Comparison of ENCODE assay signal across 8 cellular contexts in genomic region chr10:132397671-132398565, GRCh38. TPM values are rescaled to one million over a fixed set of nuclear protein-coding genes. Genes with fewer than 3 reads are reported as not detected.
A peak's percentile ranks its signal among the peaks of the same experiment; 100 is the strongest.
DNase-seq lines count a peak whose midpoint lies in the region; ATAC-seq and TF ChIP-seq lines count a peak whose summit lies in the region.

No MANE protein-coding gene starts in this region.

- peaks cover 9% of the 10 kb centered on the region for H3K4me1 Mint-ChIP-seq in activated CD4-positive, alpha-beta T cell treated with anti-CD3 and anti-CD28 coated beads, Interleukin-2, amount 10 ng/mL, durations not matched to agents 24 days and 14 days

- H3K4me3 Mint-ChIP-seq in activated CD4-positive, alpha-beta T cell treated with anti-CD3 and anti-CD28 coated beads, Interleukin-2, amount 10 ng/mL, durations not matched to agents 24 days and 14 days, result peak overlapping the region; percentile 85

- intact Hi-C loops in activated CD4-positive, alpha-beta T cell treated with anti-CD3 and anti-CD28 coated beads, Interleukin-2, amount 10 ng/mL, durations not matched to agents 24 days and 14 days (cut with micrococcal nuclease), result loop anchor here (2.0 to 10.0 kb wide), 2 partner anchors 49 to 137 kb away; partner anchors contain the start of gene INPP5A

- POLR2A ChIA-PET in AG04449 (lab: Yijun Ruan, JAX), result interaction anchor here (1.3 kb wide), 1 partner anchor 14 kb away, joined by 4 read pairs; no protein-coding TSS in a partner anchor

- no peak for TF ChIP-seq CTCF in AG04449 (IDR thresholded peaks at IDR 0.05; ENCODE audit: insufficient read depth, low read length, missing control alignments)

- H3K27ac Mint-ChIP-seq in activated CD4-positive, alpha-beta T cell treated with anti-CD3 and anti-CD28 coated beads, Interleukin-2, amount 10 ng/mL, durations not matched to agents 24 days and 14 days, result peak overlapping the region; percentile 84

- peak; percentile 18 for ATAC-seq in GM18868 (IDR thresholded peaks at IDR 0.05; ENCODE audit: unreplicated experiment)

- H3K36me3 Mint-ChIP-seq in activated CD4-positive, alpha-beta T cell treated with anti-CD3 and anti-CD28 coated beads, Interleukin-2, amount 10 ng/mL, durations not matched to agents 24 days and 14 days (ENCODE audit: low read depth), result no peaks in the 10 kb centered on the region

- CTCF ChIA-PET in AG04449 (lab: Yijun Ruan, JAX), result interaction anchor here (0.6 to 1.3 kb wide), 6 partner anchors 10 to 60 kb away, joined by 3 to 4 read pairs (median 3); no protein-coding TSS in a partner anchor

- H3K27me3 Mint-ChIP-seq in activated CD4-positive, alpha-beta T cell treated with anti-CD3 and anti-CD28 coated beads, Interleukin-2, amount 10 ng/mL, durations not matched to agents 24 days and 14 days, result peaks cover 6% of the 10 kb centered on the region

- no peaks in the 10 kb centered on the region for H3K9me3 Mint-ChIP-seq in activated CD4-positive, alpha-beta T cell treated with anti-CD3 and anti-CD28 coated beads, Interleukin-2, amount 10 ng/mL, durations not matched to agents 24 days and 14 days

- H3K4me3 ChIP-seq in AG04449 (ENCODE audit: low read depth, low read length), result peak overlapping the region; percentile 69

- no peak for DNase-seq in AG04449 (ENCODE audit: low read depth, low spot score)
- peak; percentile 18 for DNase-seq in KG1 (lab: John Stamatoyannopoulos, UW)
- DNase-seq in activated CD4-positive, alpha-beta T cell treated with anti-CD3 and anti-CD28 coated beads, Interleukin-2, amount 10 ng/mL, durations not matched to agents 24 days and 14 days, result peak; percentile 78
- peak; percentile 36 for DNase-seq in epidermal melanocyte (ENCODE audit: insufficient read length, low spot score)
- peak; percentile 69 for DNase-seq in myocyte (ENCODE audit: low read depth)
- no peak for DNase-seq in NCI-H2196 (lab: John Stamatoyannopoulos, UW; ENCODE audit: unreplicated experiment)
- no peak for DNase-seq in GM19238 (ENCODE audit: insufficient read length, low spot score)

RNA-seq across cellular contexts. Expression of gene PWWP2B, which starts 0.9 kb away (rescaled TPM):
- 4.9 and 5.0 TPM in 2 replicates for total RNA-seq in activated CD4-positive, alpha-beta T cell treated with anti-CD3 and anti-CD28 coated beads, Interleukin-2, amount 10 ng/mL, durations not matched to agents 24 days and 14 days
- total RNA-seq in myocyte, result 11.1 and 20.1 TPM in 2 replicates
- polyA plus RNA-seq in myocyte (2012), result 5.1 TPM

Comparison
In these comparisons a context has a peak if more than half of its experiments do, and no peak if none do; other contexts are left out.
1. DNase-seq: peak in KG1 (single experiment), activated CD4-positive, alpha-beta T cell treated with anti-CD3 and anti-CD28 coated beads, Interleukin-2, amount 10 ng/mL, durations not matched to agents 24 days and 14 days (single experiment), epidermal melanocyte (single experiment) and myocyte (single experiment); none in AG04449 (single experiment), NCI-H2196 (single experiment) and GM19238 (single experiment).